10 cellular contexts compared by ENCODE assay signal in genomic region chr16:4500283-4500682, GRCh38. TPM values are rescaled to one million over a fixed set of nuclear protein-coding genes. Genes with fewer than 3 reads are reported as not detected.
DNase-seq lines count a peak whose midpoint lies in the region; ATAC-seq and TF ChIP-seq lines count a peak whose summit lies in the region.
"Had no signal": no experiment of that assay in that cellular context is flagged by ENCODE, and none has a peak within 500 bp of the region (broad histone marks: within the 10 kb centered on the region; RNA-seq: fewer than 3 reads in every experiment).

No MANE protein-coding gene starts in this region.

- WGBS in testis, 2 donors, result 63 to 71% methylated on average over 3 of the region's 3 CpGs

- H3K4me1 ChIP-seq in testis, result peaks cover 3% of the 10 kb centered on the region

- no peaks in the 10 kb centered on the region for H3K36me3 Mint-ChIP-seq in stimulated activated memory B cell treated with anti-CD40 and anti-IgM and Interleukin-4, amounts not matched to agents 10 μg/mL and 1 μg/mL and 100 μg/mL, for 72 hours
- H3K36me3 Mint-ChIP-seq in activated CD4-positive, alpha-beta T cell treated with anti-CD3 and anti-CD28 coated beads, Interleukin-2, amount 10 ng/mL, durations not matched to agents 24 days and 14 days (ENCODE audit: low read depth), result peaks cover 21% of the 10 kb centered on the region
- peaks cover 9 to 15% of the 10 kb centered on the region in 2 donors for H3K36me3 Mint-ChIP-seq in stimulated activated naive B cell treated with anti-CD40 and anti-IgM and Interleukin-4, amounts not matched to agents 10 μg/mL and 1 μg/mL and 100 μg/mL, for 72 hours

- H3K27me3 ChIP-seq in testis, result no peaks in the 10 kb centered on the region

- H3K9me3 ChIP-seq in testis, result no peaks in the 10 kb centered on the region

- peak overlapping the region in 1 of 2 donors; percentile 19 for H3K27ac ChIP-seq in testis

- no peaks in the 10 kb centered on the region for H3K36me3 ChIP-seq in testis (ENCODE audit: low read depth, missing control alignments)

- no peaks in the 10 kb centered on the region for H3K9me3 Mint-ChIP-seq in stimulated activated memory B cell treated with anti-CD40 and anti-IgM and Interleukin-4, amounts not matched to agents 10 μg/mL and 1 μg/mL and 100 μg/mL, for 72 hours
- H3K9me3 Mint-ChIP-seq in activated CD4-positive, alpha-beta T cell treated with anti-CD3 and anti-CD28 coated beads, Interleukin-2, amount 10 ng/mL, durations not matched to agents 24 days and 14 days, result no peaks in the 10 kb centered on the region
- H3K9me3 Mint-ChIP-seq in stimulated activated naive B cell treated with anti-CD40 and anti-IgM and Interleukin-4, amounts not matched to agents 10 μg/mL and 1 μg/mL and 100 μg/mL, for 72 hours, result no peaks in the 10 kb centered on the region
- H3K9me3 Mint-ChIP-seq: stimulated activated naive CD8-positive, alpha-beta T cell treated with anti-CD3 and anti-CD28 coated beads, Interleukin-15, Interleukin-2, amounts not matched to agents 100 ng/mL and 50 ng/mL, for 24 hours had no signal

- no peak for TF ChIP-seq CTCF in testis (IDR thresholded peaks at IDR 0.05)

- H3K4me3 ChIP-seq in testis, result no peak overlapping the region
- H3K4me3 ChIP-seq: SK-N-MC had no signal

- ATAC-seq in stimulated activated memory B cell treated with anti-CD40 and anti-IgM and Interleukin-4, amounts not matched to agents 10 μg/mL and 1 μg/mL and 100 μg/mL, for 72 hours, result no peak
- ATAC-seq in stimulated activated naive B cell treated with anti-CD40 and anti-IgM and Interleukin-4, amounts not matched to agents 10 μg/mL and 1 μg/mL and 100 μg/mL, for 72 hours (replicated peaks), result no peak

- intact Hi-C loops in activated CD4-positive, alpha-beta T cell treated with anti-CD3 and anti-CD28 coated beads, Interleukin-2, amount 10 ng/mL, durations not matched to agents 24 days and 14 days (cut with micrococcal nuclease), result no loop called here
- intact Hi-C loops in testis (cut with DNase I; ENCODE audit: low total_unique reads), result no loop called here

- no peak for TF ChIP-seq POLR2A in testis (IDR thresholded peaks at IDR 0.05)

- DNase-seq in HS-27A (ENCODE audit: low read depth), result peak; percentile 56
- DNase-seq in astrocyte of the hippocampus (ENCODE audit: low read depth, low spot score), result peak; percentile 88
- peak; percentile 66 for DNase-seq in inferior parietal cortex (ENCODE audit: extremely low spot score)
- DNase-seq in activated gamma-delta T cell (lab: John Stamatoyannopoulos, UW), result no peak
- DNase-seq in activated CD4-positive, alpha-beta T cell treated with anti-CD3 and anti-CD28 coated beads, Interleukin-2, amount 10 ng/mL, durations not matched to agents 24 days and 14 days, result no peak
- no peak for DNase-seq in stimulated activated naive B cell treated with anti-CD40 and anti-IgM and Interleukin-4, amounts not matched to agents 10 μg/mL and 1 μg/mL and 100 μg/mL, for 72 hours
- DNase-seq in testis, result no peak

- peaks cover 36% of the 10 kb centered on the region for H3K4me1 Mint-ChIP-seq in stimulated activated memory B cell treated with anti-CD40 and anti-IgM and Interleukin-4, amounts not matched to agents 10 μg/mL and 1 μg/mL and 100 μg/mL, for 72 hours
- peaks cover 50% of the 10 kb centered on the region for H3K4me1 Mint-ChIP-seq in activated CD4-positive, alpha-beta T cell treated with anti-CD3 and anti-CD28 coated beads, Interleukin-2, amount 10 ng/mL, durations not matched to agents 24 days and 14 days
- H3K4me1 Mint-ChIP-seq in stimulated activated naive B cell treated with anti-CD40 and anti-IgM and Interleukin-4, amounts not matched to agents 10 μg/mL and 1 μg/mL and 100 μg/mL, for 72 hours, result peaks cover 25 to 54% of the 10 kb centered on the region in 2 donors

- H3K27me3 Mint-ChIP-seq in stimulated activated memory B cell treated with anti-CD40 and anti-IgM and Interleukin-4, amounts not matched to agents 10 μg/mL and 1 μg/mL and 100 μg/mL, for 72 hours, result no peaks in the 10 kb centered on the region
- H3K27me3 Mint-ChIP-seq in activated CD4-positive, alpha-beta T cell treated with anti-CD3 and anti-CD28 coated beads, Interleukin-2, amount 10 ng/mL, durations not matched to agents 24 days and 14 days, result no peaks in the 10 kb centered on the region
- no peaks in the 10 kb centered on the region for H3K27me3 Mint-ChIP-seq in stimulated activated naive B cell treated with anti-CD40 and anti-IgM and Interleukin-4, amounts not matched to agents 10 μg/mL and 1 μg/mL and 100 μg/mL, for 72 hours
- H3K27me3 Mint-ChIP-seq: stimulated activated naive CD8-positive, alpha-beta T cell treated with anti-CD3 and anti-CD28 coated beads, Interleukin-15, Interleukin-2, amounts not matched to agents 100 ng/mL and 50 ng/mL, for 24 hours had no signal

- H3K27ac Mint-ChIP-seq in stimulated activated memory B cell treated with anti-CD40 and anti-IgM and Interleukin-4, amounts not matched to agents 10 μg/mL and 1 μg/mL and 100 μg/mL, for 72 hours, result peak overlapping the region; percentile 57
- no peak overlapping the region for H3K27ac Mint-ChIP-seq in activated CD4-positive, alpha-beta T cell treated with anti-CD3 and anti-CD28 coated beads, Interleukin-2, amount 10 ng/mL, durations not matched to agents 24 days and 14 days
- H3K27ac Mint-ChIP-seq in stimulated activated naive B cell treated with anti-CD40 and anti-IgM and Interleukin-4, amounts not matched to agents 10 μg/mL and 1 μg/mL and 100 μg/mL, for 72 hours, result no peak overlapping the region
- H3K27ac Mint-ChIP-seq: stimulated activated naive CD8-positive, alpha-beta T cell treated with anti-CD3 and anti-CD28 coated beads, Interleukin-15, Interleukin-2, amounts not matched to agents 100 ng/mL and 50 ng/mL, for 24 hours had no signal

- no peak overlapping the region for H3K4me3 Mint-ChIP-seq in stimulated activated memory B cell treated with anti-CD40 and anti-IgM and Interleukin-4, amounts not matched to agents 10 μg/mL and 1 μg/mL and 100 μg/mL, for 72 hours
- H3K4me3 Mint-ChIP-seq in activated CD4-positive, alpha-beta T cell treated with anti-CD3 and anti-CD28 coated beads, Interleukin-2, amount 10 ng/mL, durations not matched to agents 24 days and 14 days, result no peak overlapping the region
- H3K4me3 Mint-ChIP-seq in stimulated activated naive B cell treated with anti-CD40 and anti-IgM and Interleukin-4, amounts not matched to agents 10 μg/mL and 1 μg/mL and 100 μg/mL, for 72 hours, result no peak overlapping the region
- H3K4me3 Mint-ChIP-seq: stimulated activated naive CD8-positive, alpha-beta T cell treated with anti-CD3 and anti-CD28 coated beads, Interleukin-15, Interleukin-2, amounts not matched to agents 100 ng/mL and 50 ng/mL, for 24 hours had no signal

RNA-seq across cellular contexts. Expression of gene HMOX2, which starts 24.1 kb away (rescaled TPM):
- 64.3 and 70.0 TPM in 2 replicates for total RNA-seq in activated CD4-positive, alpha-beta T cell treated with anti-CD3 and anti-CD28 coated beads, Interleukin-2, amount 10 ng/mL, durations not matched to agents 24 days and 14 days
- total RNA-seq in testis, result 10 to 100 TPM; 67.3 to 92.0 TPM
- 216 TPM for polyA plus RNA-seq in testis (ENCODE audit: insufficient read depth, low read depth, low replicate concordance)

RNA-seq across cellular contexts. Expression of gene NMRAL1, which starts 25.9 kb away (rescaled TPM):
- total RNA-seq in activated CD4-positive, alpha-beta T cell treated with anti-CD3 and anti-CD28 coated beads, Interleukin-2, amount 10 ng/mL, durations not matched to agents 24 days and 14 days, result 32.2 and 34.5 TPM in 2 replicates
- 10 to 100 TPM; 24.3 to 31.7 TPM for total RNA-seq in testis
- 27.7 TPM for polyA plus RNA-seq in testis (ENCODE audit: insufficient read depth, low read depth, low replicate concordance)

RNA-seq across cellular contexts. Expression of gene CDIP1, which starts 38.3 kb away (rescaled TPM):
- total RNA-seq in activated CD4-positive, alpha-beta T cell treated with anti-CD3 and anti-CD28 coated beads, Interleukin-2, amount 10 ng/mL, durations not matched to agents 24 days and 14 days, result 49.4 and 55.2 TPM in 2 replicates
- 10 to 100 TPM; 32.0 to 34.0 TPM for total RNA-seq in testis
- 34.7 TPM for polyA plus RNA-seq in testis (ENCODE audit: insufficient read depth, low read depth, low replicate concordance)

RNA-seq across cellular contexts. Expression of gene C16orf96, which starts 55.9 kb away (rescaled TPM):
- not detected in 2 replicates for total RNA-seq in activated CD4-positive, alpha-beta T cell treated with anti-CD3 and anti-CD28 coated beads, Interleukin-2, amount 10 ng/mL, durations not matched to agents 24 days and 14 days
- total RNA-seq in testis, result 10 to 100 TPM; 10.3 to 15.1 TPM
- 19.8 TPM for polyA plus RNA-seq in testis (ENCODE audit: insufficient read depth, low read depth, low replicate concordance)

Comparison
In these comparisons a context has a peak if more than half of its experiments do, and no peak if none do; other contexts are left out.
1. DNase-seq: peak in HS-27A (single experiment), astrocyte of the hippocampus (single experiment) and inferior parietal cortex (single experiment); none in activated gamma-delta T cell (single experiment), activated CD4-positive, alpha-beta T cell treated with anti-CD3 and anti-CD28 coated beads, Interleukin-2, amount 10 ng/mL, durations not matched to agents 24 days and 14 days (single experiment), stimulated activated naive B cell treated with anti-CD40 and anti-IgM and Interleukin-4, amounts not matched to agents 10 μg/mL and 1 μg/mL and 100 μg/mL, for 72 hours (single experiment) and testis (single experiment).